In the genomic region with DNA sequence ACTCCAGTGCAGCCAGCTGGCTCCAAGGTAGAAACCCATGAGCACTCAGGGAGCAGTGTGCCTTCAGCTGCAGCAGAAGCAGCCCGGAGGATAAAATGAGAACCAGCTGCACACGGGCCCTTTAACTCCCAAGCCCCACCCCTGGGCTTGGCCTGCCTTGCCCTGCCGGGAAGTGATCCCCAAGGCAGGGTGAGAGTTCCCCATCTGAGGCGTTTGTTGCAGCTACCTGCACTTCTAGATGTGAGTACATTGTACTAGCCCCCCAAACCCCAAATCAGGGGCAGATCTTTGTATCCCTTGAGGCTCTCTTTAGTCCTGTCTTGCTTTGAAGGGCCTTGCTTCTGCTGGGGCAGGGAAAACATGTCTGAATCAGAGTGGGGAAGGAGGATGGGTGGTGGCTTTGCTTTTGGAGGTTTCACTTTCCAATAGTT, we compare ENCODE assay signal across 8 cellular contexts. TPM values are rescaled to one million over a fixed set of nuclear protein-coding genes. Genes with fewer than 3 reads are reported as not detected.
DNase-seq lines count a peak whose midpoint lies in the region; ATAC-seq and TF ChIP-seq lines count a peak whose summit lies in the region.

Gene MVP (plus strand): TSS at position 192 of the 431 bp plus-strand sequence. CDS start 10,088 bp downstream, outside the sequence.

- no peak for TF ChIP-seq POLR2A in IMR-90 (IDR thresholded peaks at IDR 0.05; ENCODE audit: low read depth, low read length)

- H3K9ac ChIP-seq in IMR-90 (ENCODE audit: low read depth, low read length): peak within 1 kb of the TSS; percentile 88
- H3K9ac ChIP-seq in mammary epithelial cell (ENCODE audit: insufficient read depth, low read length): peak within 1 kb of the TSS; percentile 79

- BruUV-seq in IMR-90 (replicated peaks; lab: Mats Ljungman, UMichigan): no TSS peak
- no TSS peak for BruUV-seq in mammary epithelial cell (replicated peaks; lab: Mats Ljungman, UMichigan)

- peak within 1 kb of the TSS; percentile 92 for H4K91ac ChIP-seq in IMR-90 (ENCODE audit: insufficient read depth, low read depth, low read length)

- H4K5ac ChIP-seq in IMR-90 (ENCODE audit: low read depth, low read length): peak within 1 kb of the TSS; percentile 88

- in situ Hi-C loops in IMR-90 (cut with MboI; ENCODE audit: low sequenced_read_pairs) (no loop called here), mammary epithelial cell (cut with MboI; ENCODE audit: low sequenced_read_pairs in 2 of 2) (loop anchor here in 1 of 2 donors (25.0 kb wide), 1 partner anchor 192 kb away; the partner anchor contains the start of genes C16orf92 and DOC2A)

- H3K4me2 ChIP-seq in IMR-90 (ENCODE audit: low read depth, low read length): peak within 1 kb of the TSS; percentile 90
- peak within 1 kb of the TSS; percentile 68 for H3K4me2 ChIP-seq in mammary epithelial cell (ENCODE audit: insufficient read depth, low read depth, low read length)

- peak within 1 kb of the TSS; percentile 100 for H2AK9ac ChIP-seq in IMR-90 (replicated peaks; ENCODE audit: low read depth, low read length, poor library complexity)

- intact Hi-C loops in IMR-90 (cut with micrococcal nuclease) (loop anchor here (5.0 kb wide), 1 partner anchor 42 kb away; the partner anchor contains the start of gene CDIPT), mammary epithelial cell (cut with micrococcal nuclease) (loop anchor here (1.0 to 2.0 kb wide), 3 partner anchors 13 to 207 kb away; no protein-coding TSS in a partner anchor)
- intact Hi-C loops in T-helper 1 cell treated with Interleukin-12 subunit alpha and Interleukin-12 subunit beta and Interleukin-4 antibody, amounts not matched to agents 30 ng/mL and 1 ng/mL, for 36 hours (cut with micrococcal nuclease): loop anchor here (1.0 to 10.0 kb wide), 7 partner anchors 15 to 207 kb away; partner anchors contain the start of genes C16orf54, CDIPT, KCTD13 and TMEM219

- H3K4me3 ChIP-seq in IMR-90 (ENCODE audit: insufficient read depth, low read depth, low read length): peak within 1 kb of the TSS; percentile 85
- peak within 1 kb of the TSS; percentile 63 to 76 (median 71) for H3K4me3 ChIP-seq in mammary epithelial cell (replicated peaks in 1 of 3; ENCODE audit: insufficient read depth in 1 of 3, low read depth in 2 of 3, low read length in 3 of 3)

- H3K14ac ChIP-seq in IMR-90 (replicated peaks; ENCODE audit: low read depth, low read length): peak within 1 kb of the TSS; percentile 99

- 0% methylated on average over 1 of the region's 4 CpGs; no CpG with 5 or more reads in 1 of the 2 experiments for WGBS in IMR-90 (ENCODE audit: extremely low coverage in 2 of 2, insufficient read length in 1 of 2), 2 experiments
- WGBS in mammary epithelial cell (ENCODE audit: low coverage, missing lambda C conversion rate): 0% methylated on average over 1 of the region's 4 CpGs

- peak within 1 kb of the TSS; percentile 68 to 95; a peak in 3 of 4 replicates for H4K8ac ChIP-seq in IMR-90 (ENCODE audit: low read depth in 2 of 2, low read length in 2 of 2)

- no peak for TF ChIP-seq RAD21 in IMR-90 (IDR thresholded peaks at IDR 0.05; ENCODE audit: low read length)

- POLR2A ChIA-PET in IMR-90 (lab: Charles Lee; ENCODE audit: unreplicated experiment): no interaction called here

- H3K27me3 ChIP-seq in IMR-90 (ENCODE audit: control insufficient read depth, insufficient read depth, low read length) (no peaks in the 10 kb centered on the region), mammary epithelial cell (ENCODE audit: insufficient read depth, low read length) (no peaks in the 10 kb centered on the region)

- peak within 1 kb of the TSS; percentile 94; the same call in 1 of the 2 replicates for H3K23ac ChIP-seq in IMR-90 (ENCODE audit: low read depth, low read length)

- H3K4me1 ChIP-seq in IMR-90 (ENCODE audit: control insufficient read depth, insufficient read depth, low read length) (peaks cover 22% of the 10 kb centered on the region), mammary epithelial cell (ENCODE audit: insufficient read depth, low read length) (peaks cover 54% of the 10 kb centered on the region)

- peak within 1 kb of the TSS; percentile 77; the same call in 2 of the 3 replicates for H2BK15ac ChIP-seq in IMR-90 (ENCODE audit: low read depth, low read length)

- H3K27ac ChIP-seq in IMR-90 (ENCODE audit: insufficient read depth, low read length) (peak within 1 kb of the TSS; percentile 88), mammary epithelial cell (ENCODE audit: insufficient read depth, low read depth, low read length) (peak within 1 kb of the TSS; percentile 80)

- peak within 1 kb of the TSS; percentile 86 for H2BK5ac ChIP-seq in IMR-90 (ENCODE audit: low read depth, low read length, poor library complexity, severe bottlenecking)

- peak within 1 kb of the TSS; percentile 76 for H2BK120ac ChIP-seq in IMR-90 (ENCODE audit: low read depth, low read length)

- peak within 1 kb of the TSS; percentile 66 for H3K18ac ChIP-seq in IMR-90 (ENCODE audit: low read depth, low read length)

- peak within 1 kb of the TSS; percentile 93 for H3K4ac ChIP-seq in IMR-90 (ENCODE audit: low read depth, low read length)

- DNase-seq in DMS 273 (lab: John Stamatoyannopoulos, UW; ENCODE audit: unreplicated experiment): peak; percentile 92
- DNase-seq in IMR-90: peak; percentile 57
- DNase-seq in mammary epithelial cell: peak; percentile 66
- DNase-seq in kidney tubule cell (ENCODE audit: low spot score): peak; percentile 75
- DNase-seq in stimulated activated CD4-positive, alpha-beta T cell treated with anti-CD3 and anti-CD28 coated beads, Interleukin-2, amount 100 ng/mL, for 4 hours (ENCODE audit: low read depth): peak; percentile 43
- no peak for DNase-seq in COLO829 (ENCODE audit: low spot score)
- no peak for DNase-seq in T-helper 9 cell

- peaks cover 6% of the 10 kb centered on the region for H3K36me3 ChIP-seq in IMR-90 (ENCODE audit: control insufficient read depth, insufficient read depth, low read length)
- H3K36me3 ChIP-seq in mammary epithelial cell (ENCODE audit: insufficient read depth, low read length): peaks cover 3% of the 10 kb centered on the region

- CTCF ChIA-PET in IMR-90 (lab: Yijun Ruan, JAX): interaction anchor here (1.8 kb wide), 1 partner anchor 28 kb away, joined by 6 read pairs; no protein-coding TSS in a partner anchor
- CTCF ChIA-PET in mammary epithelial cell (lab: Charles Lee; ENCODE audit: low non-redundant PET): interaction anchor here (0.6 to 1.2 kb wide), 3 partner anchors 13 to 1013 kb away, joined by 4 to 10 read pairs (median 5); no protein-coding TSS in a partner anchor

- no peak for TF ChIP-seq CTCF in IMR-90 (conservative IDR thresholded peaks at IDR 0.05; ENCODE audit: low read depth, low read length)
- TF ChIP-seq CTCF in mammary epithelial cell (conservative IDR thresholded peaks at IDR 0.05 in 1 of 2, IDR thresholded peaks at IDR 0.05 in 1 of 2; ENCODE audit: extremely low read depth in 1 of 2, insufficient read depth in 1 of 2, low read depth in 1 of 2, low read length in 2 of 2): no peak

- 0 out of 2 replicates have a peak within 1 kb of the TSS, but pooled peaks have one; percentile 16 for H2BK20ac ChIP-seq in IMR-90 (ENCODE audit: low read depth, low read length)

- peak within 1 kb of the TSS; percentile 97 for H2AK5ac ChIP-seq in IMR-90 (ENCODE audit: low read depth, low read length)

- H3K79me1 ChIP-seq in IMR-90 (ENCODE audit: low read depth in 1 of 2, low read length in 2 of 2): peaks cover 18 to 59% of the 10 kb centered on the region in 2 experiments; a peak in 3 of 4 replicates

- H3K79me2 ChIP-seq in mammary epithelial cell (ENCODE audit: insufficient read depth, low read length): peaks cover 78% of the 10 kb centered on the region

- peak within 1 kb of the TSS; percentile 94 for H3K56ac ChIP-seq in IMR-90 (ENCODE audit: extremely low read depth, insufficient read depth, low read length)

- ATAC-seq in IMR-90 (ENCODE audit: low read depth): peak; percentile 36

- peaks cover 10% of the 10 kb centered on the region for H4K20me1 ChIP-seq in IMR-90 (ENCODE audit: insufficient read depth, low read length)
- no peaks in the 10 kb centered on the region for H4K20me1 ChIP-seq in mammary epithelial cell (ENCODE audit: insufficient read depth, low read length)

- H2AFZ ChIP-seq in IMR-90 (replicated peaks; ENCODE audit: low read length, poor library complexity) (peak within 1 kb of the TSS; percentile 80), mammary epithelial cell (ENCODE audit: low read depth, low read length) (peak within 1 kb of the TSS; percentile 39)

- H3K9me1 ChIP-seq in IMR-90 (ENCODE audit: insufficient read depth, low read length): peaks cover 12% of the 10 kb centered on the region

- H3K9me3 ChIP-seq in IMR-90 (ENCODE audit: control insufficient read depth, insufficient read depth, low read length) (no peaks in the 10 kb centered on the region), mammary epithelial cell (replicated peaks; ENCODE audit: insufficient read depth, low read length) (no peaks in the 10 kb centered on the region)

- dilution Hi-C loops in IMR-90 (cut with HindIII; ENCODE audit: low sequenced_read_pairs, unreplicated experiment): no loop called here
- dilution Hi-C loops in mammary epithelial cell (cut with HindIII; ENCODE audit: low sequenced_read_pairs): no loop called here

TF ChIP-seq in IMR-90, 13 proteins besides CTCF, POLR2A, EP300 and RAD21:
- TF ChIP-seq MXI1 (IDR thresholded peaks at IDR 0.05; ENCODE audit: borderline replicate concordance, low read depth, low read length): peak; percentile 52; the same call in 1 of the 2 replicates
- no peak for TF ChIP-seq RCOR1 (IDR thresholded peaks at IDR 0.05; ENCODE audit: insufficient replicate concordance, low read length)

RNA-seq across cellular contexts. Expression of gene MVP, which starts in this region (rescaled TPM):
- total RNA-seq in IMR-90 (2012; rRNA removed): 221 and 319 TPM in 2 replicates
- 204 and 231 TPM in 2 replicates for polyA plus RNA-seq in IMR-90 (2012; rRNA removed)
- polyA plus RNA-seq in IMR-90 (2012; cell fraction: cytosol; rRNA removed): 95.3 and 159 TPM in 2 replicates
- polyA plus RNA-seq in IMR-90 (2012; cell fraction: nucleus; rRNA removed; ENCODE audit: low replicate concordance): 358 and 633 TPM in 2 replicates
- total RNA-seq in T-helper 1 cell treated with Interleukin-12 subunit alpha and Interleukin-12 subunit beta and Interleukin-4 antibody, amounts not matched to agents 30 ng/mL and 1 ng/mL, for 36 hours: 263 and 268 TPM in 2 replicates
- 100 to 1,000 TPM; 116 to 138 TPM for total RNA-seq in mammary epithelial cell
- 102 TPM for polyA plus RNA-seq in mammary epithelial cell
- polyA minus RNA-seq in mammary epithelial cell: 493 TPM

Comparison
In these comparisons a context has a peak if more than half of its experiments do, and no peak if none do; other contexts are left out.
1. DNase-seq: peak in DMS 273 (single experiment), IMR-90 (single experiment), mammary epithelial cell (single experiment), kidney tubule cell (single experiment) and stimulated activated CD4-positive, alpha-beta T cell treated with anti-CD3 and anti-CD28 coated beads, Interleukin-2, amount 100 ng/mL, for 4 hours (single experiment); none in COLO829 (single experiment) and T-helper 9 cell (single experiment).